In genomic region chrX:153724252-153725038, GRCh38 we compare ENCODE assay signal across 8 cellular contexts.
DNase-seq lines count a peak whose midpoint lies in the region; ATAC-seq lines count a peak whose summit lies in the region.

Gene ABCD1, plus strand, starts transcription at chrX:153724856. Its CDS starts 411 bp downstream, at chrX:153725267.
Gene BCAP31, minus strand, starts transcription at chrX:153724387. Its CDS starts 1,143 bp downstream, at chrX:153723244.

- DNase-seq in CD1c-positive myeloid dendritic cell (ENCODE audit: extremely low spot score) = peak; percentile 93
- peak; percentile 46 for DNase-seq in NK-92 (lab: John Stamatoyannopoulos, UW; ENCODE audit: unreplicated experiment)
- DNase-seq in activated CD8-positive, alpha-beta memory T cell treated with anti-CD3 and anti-CD28 coated beads for 1 hour (ENCODE audit: extremely low read depth in 1 of 2, low read depth in 1 of 2) = peak; percentile 60 to 76
- peak; percentile 81 to 86 (median 83) for DNase-seq in effector memory CD4-positive, alpha-beta T cell
- DNase-seq in memory B cell (ENCODE audit: low spot score in 2 of 2) = peak; percentile 82 to 85
- peak; percentile 70 to 84 (median 78) for DNase-seq in stimulated activated CD4-positive, alpha-beta T cell treated with anti-CD3 and anti-CD28 coated beads, TNF-alpha, amount 100 ng/mL, for 48 hours (ENCODE audit: low read depth in 3 of 3)

- H3K4me1 Mint-ChIP-seq in memory B cell = peaks cover 5% of the 10 kb centered on the region

- peak within 1 kb of the TSS; percentile 89 for H3K27ac Mint-ChIP-seq in memory B cell

- no peaks in the 10 kb centered on the region for H3K36me3 Mint-ChIP-seq in memory B cell

- H3K27me3 Mint-ChIP-seq in memory B cell = no peaks in the 10 kb centered on the region

- peak within 1 kb of the TSS; percentile 91 for H3K4me3 Mint-ChIP-seq in memory B cell

- peak within 1 kb of the TSS; percentile 73 for H3K27ac ChIP-seq in effector memory CD4-positive, alpha-beta T cell (ENCODE audit: insufficient read depth, low read length, poor library complexity, severe bottlenecking)

- peaks cover 13% of the 10 kb centered on the region for H3K36me3 ChIP-seq in effector memory CD4-positive, alpha-beta T cell (ENCODE audit: control insufficient read depth, insufficient read depth, low read length)

- H3K4me3 ChIP-seq in effector memory CD4-positive, alpha-beta T cell (ENCODE audit: insufficient read depth, low read depth, low read length, poor library complexity, severe bottlenecking) = peak within 1 kb of the TSS; percentile 56

- ATAC-seq in GM19397 (IDR thresholded peaks at IDR 0.05; ENCODE audit: unreplicated experiment) (peak; percentile 67), HG03571 (IDR thresholded peaks at IDR 0.05; ENCODE audit: unreplicated experiment) (peak; percentile 55), memory B cell (ENCODE audit: low read depth) (peak; percentile 65)

- H3K9me3 Mint-ChIP-seq in memory B cell = no peaks in the 10 kb centered on the region

- H3K4me1 ChIP-seq in effector memory CD4-positive, alpha-beta T cell (ENCODE audit: control insufficient read depth, insufficient read depth, low read length, poor library complexity, severe bottlenecking) = peaks cover 26% of the 10 kb centered on the region

- H3K27me3 ChIP-seq in effector memory CD4-positive, alpha-beta T cell (replicated peaks; ENCODE audit: control insufficient read depth, insufficient read depth, low read length, poor library complexity, severe bottlenecking) = no peaks in the 10 kb centered on the region

- H3K9me3 ChIP-seq in effector memory CD4-positive, alpha-beta T cell (ENCODE audit: control insufficient read depth, low read length) = no peaks in the 10 kb centered on the region

Comparison
In these comparisons a context has a peak if more than half of its experiments do, and no peak if none do; other contexts are left out.
1. Peak in every context shown above with its lines: DNase-seq, ATAC-seq, H3K4me3 ChIP-seq and H3K27ac ChIP-seq.